In the genomic region with DNA sequence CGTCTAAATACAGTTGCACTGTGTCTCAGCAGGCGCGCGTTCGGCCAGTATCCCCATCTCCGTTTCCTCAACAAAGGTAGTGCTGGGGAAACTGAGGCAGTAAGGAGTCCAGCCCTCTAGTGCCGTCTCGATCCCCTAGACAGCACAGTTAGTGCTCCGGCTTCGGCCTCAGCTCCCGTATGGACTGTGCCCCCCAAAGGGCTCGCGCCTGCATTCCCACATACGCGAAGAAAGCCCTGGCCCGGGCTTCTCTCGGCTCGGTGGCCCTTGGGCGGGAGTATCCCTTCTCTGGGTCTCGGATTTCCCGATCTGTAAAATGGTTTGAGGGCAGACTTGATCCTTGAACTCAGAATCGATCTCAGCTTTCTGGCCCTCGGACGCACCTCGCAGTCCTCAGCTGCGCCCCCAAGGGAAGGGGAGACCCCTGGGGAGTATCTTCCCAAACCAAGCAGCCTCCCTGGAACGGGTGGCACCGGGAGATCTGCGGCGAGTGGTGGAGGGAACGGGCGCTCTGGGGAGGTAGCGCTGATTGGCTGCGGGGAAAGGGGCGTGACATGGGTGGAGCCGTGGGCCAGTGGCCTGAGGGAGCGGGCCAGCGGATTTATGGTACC, we compare ENCODE assay signal across 8 cellular contexts. TPM values are rescaled to one million over a fixed set of nuclear protein-coding genes. Genes with fewer than 3 reads are reported as not detected.
DNase-seq lines count a peak whose midpoint lies in the region; ATAC-seq, FAIRE-seq and TF ChIP-seq lines count a peak whose summit lies in the region.

No MANE protein-coding gene starts in this region.

- H3K9me3 Mint-ChIP-seq in Calu3 (ENCODE audit: low read depth, unreplicated experiment), result no peaks in the 10 kb centered on the region
- no peaks in the 10 kb centered on the region for H3K9me3 Mint-ChIP-seq in natural killer cell

- H3K4me3 Mint-ChIP-seq in Calu3 (ENCODE audit: low read depth, unreplicated experiment) (peak overlapping the region; percentile 86), natural killer cell (peak overlapping the region; percentile 97)

- no peaks in the 10 kb centered on the region for H3K27me3 Mint-ChIP-seq in Calu3 (ENCODE audit: unreplicated experiment)
- peaks cover 0 to 4% of the 10 kb centered on the region in 2 donors for H3K27me3 Mint-ChIP-seq in natural killer cell (ENCODE audit: low read depth in 2 of 2)

- CTCF ChIA-PET in Calu3 (lab: Charles Lee), result interaction anchor here (0.6 kb wide), 1 partner anchor 874 kb away, joined by 3 read pairs; no protein-coding TSS in a partner anchor

- ATAC-seq in GM21528 (IDR thresholded peaks at IDR 0.05; ENCODE audit: low FRiP score, unreplicated experiment) (peak; percentile 40), natural killer cell (peak in 1 of 3 donors; percentile 0)

- no peaks in the 10 kb centered on the region for H3K9me3 ChIP-seq in KOPT-K1 (ENCODE audit: insufficient read depth, low read length, poor library complexity, severe bottlenecking)

- H3K27ac Mint-ChIP-seq in Calu3 (ENCODE audit: unreplicated experiment) (peak overlapping the region; percentile 91), natural killer cell (peak overlapping the region; percentile 96)

- intact Hi-C loops in Calu3 (cut with micrococcal nuclease; ENCODE audit: unreplicated experiment), result no loop called here
- intact Hi-C loops in natural killer cell (cut with micrococcal nuclease), result loop anchor here (1.0 to 10.0 kb wide), 4 partner anchors 19 to 699 kb away; partner anchors contain the start of genes ATG13, CRY2, HARBI1 and PHF21A

- H3K4me1 Mint-ChIP-seq in Calu3 (ENCODE audit: low read depth, unreplicated experiment) (peaks cover 9% of the 10 kb centered on the region), natural killer cell (peaks cover 30 to 47% of the 10 kb centered on the region in 2 donors)

- peaks cover 29% of the 10 kb centered on the region for H3K36me3 ChIP-seq in KOPT-K1 (ENCODE audit: insufficient read depth, low read length)

- peak; percentile 16 for FAIRE-seq in RCC 7860 (lab: Jason Lieb, UNC)

- peaks cover 41% of the 10 kb centered on the region for H3K36me3 Mint-ChIP-seq in Calu3 (ENCODE audit: insufficient read depth, unreplicated experiment)
- no peaks in the 10 kb centered on the region for H3K36me3 Mint-ChIP-seq in natural killer cell

- peak overlapping the region; percentile 99 for H3K4me3 ChIP-seq in fibroblast of the aortic adventitia (ENCODE audit: low read depth, low read length)

- peak overlapping the region; percentile 76 for H3K27ac ChIP-seq in KOPT-K1 (ENCODE audit: low read depth, low read length, poor library complexity, severe bottlenecking)
- H3K27ac ChIP-seq in substantia nigra (ENCODE audit: low read depth, low read length, poor library complexity, severe bottlenecking), result peak overlapping the region; percentile 96

- no peak for TF ChIP-seq CTCF in Calu3 (IDR thresholded peaks at IDR 0.05; ENCODE audit: unreplicated experiment)
- TF ChIP-seq CTCF in fibroblast of the aortic adventitia (IDR thresholded peaks at IDR 0.05; ENCODE audit: insufficient read depth, low read length), result no peak
- TF ChIP-seq CTCF in natural killer cell (IDR thresholded peaks at IDR 0.05), result no peak

- no TSS peak for BruUV-seq in Calu3 (replicated peaks; lab: Mats Ljungman, UMichigan)

- DNase-seq in Calu3, result peak; percentile 87
- peak; percentile 34 for DNase-seq in RCC 7860 (ENCODE audit: low spot score)
- DNase-seq in activated T-helper 9 cell treated with anti-CD3 and anti-CD28 coated beads, Interleukin-2, amount 50 U/mL, for 16 hours (ENCODE audit: low read depth), result peak; percentile 54
- peak; percentile 65 for DNase-seq in fibroblast of the aortic adventitia (ENCODE audit: low read depth)
- DNase-seq in natural killer cell, result peak; percentile 51
- peak; percentile 41 to 92 (median 71) for DNase-seq in substantia nigra (lab: John Stamatoyannopoulos, UW)

RNA-seq across cellular contexts. Expression of gene PEX16, which starts 0.8 kb away (rescaled TPM):
- total RNA-seq in Calu3 (2022) (32.9 and 34.5 TPM in 2 replicates), fibroblast of the aortic adventitia (ENCODE audit: low replicate concordance) (14.6 and 24.0 TPM in 2 replicates), natural killer cell (10 to 100 TPM; 61.3 to 75.8 (median 67.6) TPM)

RNA-seq across cellular contexts. Expression of gene LARGE2, which starts 4.0 kb away (rescaled TPM):
- total RNA-seq in Calu3 (2022) (30.1 and 33.9 TPM in 2 replicates), fibroblast of the aortic adventitia (ENCODE audit: low replicate concordance) (not detected in 2 replicates), natural killer cell (1 to 10 TPM in 2 of 3 donors, under 1 TPM in 1; 0.40 to 1.7 (median 1.0) TPM)

RNA-seq across cellular contexts. Expression of gene FREY1, which starts 11.4 kb away (rescaled TPM):
- 0.99 and 2.1 TPM in 2 replicates for total RNA-seq in Calu3 (2022)
- 1.6 TPM in 1 of 2 replicates, not detected in the other for total RNA-seq in fibroblast of the aortic adventitia (ENCODE audit: low replicate concordance)
- total RNA-seq in natural killer cell, result 1 to 10 TPM; 3.7 to 6.8 (median 3.9) TPM

RNA-seq across cellular contexts. Expression of gene MAPK8IP1, which starts 33.0 kb away (rescaled TPM):
- total RNA-seq in Calu3 (2022) (4.1 and 4.9 TPM in 2 replicates), fibroblast of the aortic adventitia (ENCODE audit: low replicate concordance) (8.0 and 8.1 TPM in 2 replicates), natural killer cell (10 to 100 TPM in 2 of 3 donors, 1 to 10 TPM in 1; 9.7 to 21.5 (median 13.9) TPM)

Comparison
In these comparisons a context has a peak if more than half of its experiments do, and no peak if none do; other contexts are left out.
1. DNase-seq: peak in every context shown above with its lines; median percentile 87 in Calu3; 71 in substantia nigra; 65 in fibroblast of the aortic adventitia; 54 in activated T-helper 9 cell treated with anti-CD3 and anti-CD28 coated beads, Interleukin-2, amount 50 U/mL, for 16 hours; 51 in natural killer cell; 34 in RCC 7860.
2. RNA of gene LARGE2, which starts 4.0 kb away (total RNA-seq): 30.1 to 33.9 TPM in Calu3; 0.40 to 1.7 TPM in natural killer cell and not detected in fibroblast of the aortic adventitia; every median in the first group is over 10 times any median in the second.